ENCODE assay signal across 10 cellular contexts in genomic region chr2:168530980-168531379, GRCh38.
DNase-seq lines count a peak whose midpoint lies in the region; ATAC-seq, FAIRE-seq and TF ChIP-seq lines count a peak whose summit lies in the region.
"Had no signal": no experiment of that assay in that cellular context is flagged by ENCODE, and none has a peak within 500 bp of the region (broad histone marks: within the 10 kb centered on the region; RNA-seq: fewer than 3 reads in every experiment).

No MANE protein-coding gene starts in this region.

- H3K27ac ChIP-seq in K562 (ENCODE audit: extremely low read depth, low read depth, low read length) (no peak overlapping the region), spleen (peak overlapping the region in 5 of 8 donors; percentile 42 to 65 (median 59))
- H3K27ac ChIP-seq: parathyroid adenoma had no signal

- no peak for TF ChIP-seq EP300 in K562 (IDR thresholded peaks at IDR 0.05; ENCODE audit: low read length)

- no peaks in the 10 kb centered on the region for H3K9me1 ChIP-seq in K562 (ENCODE audit: control insufficient read depth, insufficient read depth, low read length)

- TF ChIP-seq CTCF in K562 (IDR thresholded peaks at IDR 0.05 in 2 of 3, conservative IDR thresholded peaks at IDR 0.05 in 1 of 3; ENCODE audit: insufficient read depth in 2 of 3, low read depth in 1 of 3, low read length in 3 of 3) = no peak
- no peak for TF ChIP-seq CTCF in spleen (IDR thresholded peaks at IDR 0.05 in 8 of 11, conservative IDR thresholded peaks at IDR 0.05 in 3 of 11)

- H2AFZ ChIP-seq in K562 (ENCODE audit: low read depth, low read length) = no peak overlapping the region
- H2AFZ ChIP-seq: parathyroid adenoma had no signal

- H3K9ac ChIP-seq in K562 (ENCODE audit: insufficient read depth in 1 of 2, low read depth in 2 of 2, low read length in 2 of 2) = no peak overlapping the region
- H3K9ac ChIP-seq: parathyroid adenoma had no signal

- H3K4me3 ChIP-seq in K562 (no peak overlapping the region), spleen (no peak overlapping the region)

- 0 out of 3 replicates have a peak, but pooled peaks cover 10% of the 10 kb centered on the region for H3K79me2 ChIP-seq in K562 (ENCODE audit: control insufficient read depth, insufficient read depth, low read length)

- H3K4me2 ChIP-seq in K562 (ENCODE audit: insufficient read depth, low read length) = no peak overlapping the region

- no peaks in the 10 kb centered on the region for H4K20me1 ChIP-seq in K562 (replicated peaks; ENCODE audit: control insufficient read depth, insufficient read depth, low read length)

- H3K4me1 ChIP-seq in K562 (replicated peaks in 1 of 2; ENCODE audit: control insufficient read depth in 2 of 2, insufficient read depth in 2 of 2, low read length in 2 of 2) = peaks cover 0 to 13% of the 10 kb centered on the region in 2 experiments; a peak in 4 of 5 replicates
- peaks cover 0 to 58% (median 15%) of the 10 kb centered on the region in 6 donors for H3K4me1 ChIP-seq in spleen

- TF ChIP-seq RAD21 in K562 (CRISPR knock-in tag; conservative IDR thresholded peaks at IDR 0.05 in 1 of 2, IDR thresholded peaks at IDR 0.05 in 1 of 2) = no peak

- in situ Hi-C loops in K562 (cut with MboI) = no loop called here

- BruUV-seq in K562 (replicated peaks; lab: Mats Ljungman, UMichigan) = no TSS peak

- DNase-seq in K562 (ENCODE audit: extremely low read depth in 1 of 4, low spot score in 3 of 4) (no peak), spleen (no peak), NCI-H524 treated with DMSO at 0.1 percent for 48 hours (lab: John Stamatoyannopoulos, UW) (no peak), NCI-H526 (lab: John Stamatoyannopoulos, UW) (no peak)
- no peak for DNase-seq in stimulated activated CD4-positive, alpha-beta T cell treated with anti-CD3 and anti-CD28 coated beads, Interleukin-2, amount 100 ng/mL, for 48 hours
- DNase-seq: NCI-H2171 had no signal

- no peaks in the 10 kb centered on the region for H3K27me3 ChIP-seq in K562 (ENCODE audit: control insufficient read depth in 2 of 2, insufficient read depth in 2 of 2, low read length in 2 of 2)
- H3K27me3 ChIP-seq in spleen (replicated peaks in 1 of 7) = no peaks in the 10 kb centered on the region

- H3K9me3 ChIP-seq in K562 (replicated peaks; ENCODE audit: control insufficient read depth, insufficient read depth, low read depth, low read length) (no peaks in the 10 kb centered on the region), spleen (no peaks in the 10 kb centered on the region)

- TF ChIP-seq POLR2A in K562 (conservative IDR thresholded peaks at IDR 0.05) = no peak
- no peak for TF ChIP-seq POLR2A in spleen (IDR thresholded peaks at IDR 0.05)

- CTCF ChIA-PET in K562 (lab: Yijun Ruan, JAX; ENCODE audit: low intra/inter-chr PET ratio) = no interaction called here

- POLR2A ChIA-PET in K562 (lab: Yijun Ruan, JAX) = interaction anchor here (1.1 kb wide), 1 partner anchor 10 kb away, joined by 3 read pairs; no protein-coding TSS in a partner anchor

- H3K36me3 ChIP-seq in K562 (ENCODE audit: control insufficient read depth, insufficient read depth, low read length) (no peaks in the 10 kb centered on the region), spleen (no peaks in the 10 kb centered on the region)

- intact Hi-C loops in K562 (cut with micrococcal nuclease) = no loop called here
- intact Hi-C loops in spleen (cut with DNase I; ENCODE audit: low total_unique reads) = no loop called here

- peak; percentile 15 for FAIRE-seq in K562 (lab: Jason Lieb, UNC)

- ATAC-seq in GM19328 (IDR thresholded peaks at IDR 0.05; ENCODE audit: unreplicated experiment) (peak; percentile 39), HG03135 (IDR thresholded peaks at IDR 0.05; ENCODE audit: unreplicated experiment) (peak; percentile 45), K562 (no peak), HG03521 (IDR thresholded peaks at IDR 0.05; ENCODE audit: unreplicated experiment) (no peak)

TF ChIP-seq in K562, 482 proteins besides CTCF, POLR2A, EP300 and RAD21:
- peak; percentile 56; the same call in 1 of the 2 replicates for TF ChIP-seq ZNF311 (CRISPR knock-in tag; IDR thresholded peaks at IDR 0.05)
- no peak for TF ChIP-seq ZBTB9 (CRISPR knock-in tag; IDR thresholded peaks at IDR 0.05)
- peak; percentile 41; the same call in 1 of the 2 replicates for TF ChIP-seq SPI1 (IDR thresholded peaks at IDR 0.05; ENCODE audit: borderline replicate concordance, low read depth, low read length)

Comparison
In these comparisons a context has a peak if more than half of its experiments do, and no peak if none do; other contexts are left out.
1. ATAC-seq: peak in GM19328 (single experiment) and HG03135 (single experiment); none in K562 (single experiment) and HG03521 (single experiment).